Comparison of ENCODE assay signal across 1 cellular context in the genomic region with DNA sequence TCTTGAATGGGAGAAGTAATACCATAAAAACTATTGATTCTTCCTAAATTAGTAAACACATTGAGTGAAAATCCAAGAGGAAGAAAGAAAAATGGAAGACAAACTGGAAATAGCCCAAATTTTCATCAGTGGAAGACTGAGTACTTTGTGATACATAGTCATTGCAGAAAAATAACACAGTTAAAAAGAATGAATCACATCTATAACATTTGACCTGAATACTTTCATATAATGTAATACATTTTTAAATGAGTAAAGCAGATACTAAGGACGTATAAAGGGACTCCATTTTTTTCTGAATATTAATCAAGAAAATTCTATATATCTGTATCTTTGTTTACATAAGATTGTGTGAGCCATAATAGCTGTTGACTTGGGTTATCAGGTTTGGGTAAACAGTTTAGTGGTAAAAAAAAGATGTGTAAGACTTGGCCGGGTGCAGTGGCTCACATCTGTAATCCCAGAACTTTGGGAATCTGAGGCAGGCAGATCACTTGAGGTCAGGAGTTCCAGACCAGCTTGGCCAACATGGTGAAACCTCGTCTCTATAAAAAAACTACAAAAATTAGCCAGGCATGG.
TF ChIP-seq lines count a peak whose summit lies in the region.

No MANE protein-coding gene starts in this region.

TF ChIP-seq in K562, 482 proteins besides CTCF, POLR2A, EP300 and RAD21:
- TF ChIP-seq RNF2 (IDR thresholded peaks at IDR 0.05) (no peak), POLR2AphosphoS2 (IDR thresholded peaks at IDR 0.05; ENCODE audit: low read length) (no peak), HNRNPH1 (optimal IDR thresholded peaks at IDR 0.05; ENCODE audit: low read depth, low read length) (no peak), SP1 (CRISPR knock-in tag; IDR thresholded peaks at IDR 0.05) (no peak), SMARCA4 (IDR thresholded peaks at IDR 0.05) (no peak), CBX8 (IDR thresholded peaks at IDR 0.05; ENCODE audit: borderline replicate concordance, extremely low read depth, low read depth, low read length, poor library complexity, severe bottlenecking) (peak; percentile 7), CBFA2T2 (conservative IDR thresholded peaks at IDR 0.05) (no peak), FOXA3 (CRISPR knock-in tag; conservative IDR thresholded peaks at IDR 0.05 in 1 of 2, IDR thresholded peaks at IDR 0.05 in 1 of 2) (peak in 1 of 2 experiments; percentile 43; a peak in 1 of 4 replicates), NFRKB (IDR thresholded peaks at IDR 0.05; ENCODE audit: low read depth) (no peak)
- TF ChIP-seq, protein P1, sequence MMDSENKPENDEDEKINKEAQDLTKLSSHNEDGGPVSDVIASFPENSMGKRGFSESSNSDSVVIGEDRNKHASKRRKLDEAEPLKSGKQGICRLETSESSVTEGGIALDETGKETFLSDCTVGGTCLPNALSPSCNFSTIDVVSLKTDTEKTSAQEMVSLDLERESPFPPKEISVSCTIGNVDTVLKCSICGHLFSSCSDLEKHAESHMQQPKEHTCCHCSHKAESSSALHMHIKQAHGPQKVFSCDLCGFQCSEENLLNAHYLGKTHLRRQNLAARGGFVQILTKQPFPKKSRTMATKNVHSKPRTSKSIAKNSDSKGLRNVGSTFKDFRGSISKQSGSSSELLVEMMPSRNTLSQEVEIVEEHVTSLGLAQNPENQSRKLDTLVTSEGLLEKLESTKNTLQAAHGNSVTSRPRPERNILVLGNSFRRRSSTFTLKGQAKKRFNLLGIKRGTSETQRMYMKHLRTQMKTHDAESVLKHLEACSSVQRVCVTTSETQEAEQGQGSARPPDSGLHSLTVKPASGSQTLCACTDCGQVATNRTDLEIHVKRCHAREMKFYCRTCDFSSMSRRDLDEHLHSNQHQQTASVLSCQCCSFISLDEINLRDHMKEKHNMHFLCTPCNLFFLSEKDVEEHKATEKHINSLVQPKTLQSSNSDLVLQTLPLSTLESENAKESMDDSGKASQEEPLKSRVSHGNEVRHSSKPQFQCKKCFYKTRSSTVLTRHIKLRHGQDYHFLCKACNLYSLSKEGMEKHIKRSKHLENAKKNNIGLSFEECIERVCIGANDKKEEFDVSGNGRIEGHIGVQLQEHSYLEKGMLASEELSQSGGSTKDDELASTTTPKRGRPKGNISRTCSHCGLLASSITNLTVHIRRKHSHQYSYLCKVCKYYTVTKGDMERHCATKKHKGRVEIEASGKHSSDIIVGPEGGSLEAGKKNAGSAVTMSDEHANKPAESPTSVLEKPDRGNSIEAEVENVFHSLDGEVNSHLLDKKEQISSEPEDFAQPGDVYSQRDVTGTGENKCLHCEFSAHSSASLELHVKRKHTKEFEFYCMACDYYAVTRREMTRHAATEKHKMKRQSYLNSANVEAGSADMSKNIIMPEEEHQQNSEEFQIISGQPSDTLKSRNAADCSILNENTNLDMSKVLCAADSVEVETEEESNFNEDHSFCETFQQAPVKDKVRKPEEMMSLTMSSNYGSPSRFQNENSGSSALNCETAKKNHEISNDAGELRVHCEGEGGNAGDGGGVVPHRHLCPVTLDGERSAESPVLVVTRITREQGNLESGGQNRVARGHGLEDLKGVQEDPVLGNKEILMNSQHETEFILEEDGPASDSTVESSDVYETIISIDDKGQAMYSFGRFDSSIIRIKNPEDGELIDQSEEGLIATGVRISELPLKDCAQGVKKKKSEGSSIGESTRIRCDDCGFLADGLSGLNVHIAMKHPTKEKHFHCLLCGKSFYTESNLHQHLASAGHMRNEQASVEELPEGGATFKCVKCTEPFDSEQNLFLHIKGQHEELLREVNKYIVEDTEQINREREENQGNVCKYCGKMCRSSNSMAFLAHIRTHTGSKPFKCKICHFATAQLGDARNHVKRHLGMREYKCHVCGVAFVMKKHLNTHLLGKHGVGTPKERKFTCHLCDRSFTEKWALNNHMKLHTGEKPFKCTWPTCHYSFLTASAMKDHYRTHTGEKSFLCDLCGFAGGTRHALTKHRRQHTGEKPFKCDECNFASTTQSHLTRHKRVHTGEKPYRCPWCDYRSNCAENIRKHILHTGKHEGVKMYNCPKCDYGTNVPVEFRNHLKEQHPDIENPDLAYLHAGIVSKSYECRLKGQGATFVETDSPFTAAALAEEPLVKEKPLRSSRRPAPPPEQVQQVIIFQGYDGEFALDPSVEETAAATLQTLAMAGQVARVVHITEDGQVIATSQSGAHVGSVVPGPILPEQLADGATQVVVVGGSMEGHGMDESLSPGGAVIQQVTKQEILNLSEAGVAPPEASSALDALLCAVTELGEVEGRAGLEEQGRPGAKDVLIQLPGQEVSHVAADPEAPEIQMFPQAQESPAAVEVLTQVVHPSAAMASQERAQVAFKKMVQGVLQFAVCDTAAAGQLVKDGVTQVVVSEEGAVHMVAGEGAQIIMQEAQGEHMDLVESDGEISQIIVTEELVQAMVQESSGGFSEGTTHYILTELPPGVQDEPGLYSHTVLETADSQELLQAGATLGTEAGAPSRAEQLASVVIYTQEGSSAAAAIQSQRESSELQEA (IDR thresholded peaks at IDR 0.05; ENCODE audit: low read depth) = no peak
